14 cellular contexts compared by ENCODE assay signal in the genomic region with DNA sequence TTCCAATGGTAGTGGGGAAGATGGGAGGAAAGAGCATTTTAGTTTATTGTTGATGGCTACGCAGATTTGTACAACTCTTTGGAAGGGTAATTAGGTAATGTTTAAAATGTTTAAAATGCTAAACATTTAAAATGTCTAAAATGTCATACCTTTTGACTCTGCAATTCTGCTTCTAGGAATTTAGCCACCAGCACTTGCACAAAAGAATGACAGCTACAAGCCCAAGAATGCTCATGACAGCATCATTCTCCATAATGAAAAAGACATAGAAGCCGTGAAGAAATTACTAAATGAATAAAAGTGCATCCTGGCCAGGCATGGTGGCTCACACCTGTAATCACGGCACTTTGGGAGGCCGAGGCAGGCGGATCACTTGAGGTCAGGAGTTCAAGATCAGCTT. TPM values are rescaled to one million over a fixed set of nuclear protein-coding genes. Genes with fewer than 3 reads are reported as not detected.
DNase-seq lines count a peak whose midpoint lies in the region; ATAC-seq and TF ChIP-seq lines count a peak whose summit lies in the region.
"Had no signal": no experiment of that assay in that cellular context is flagged by ENCODE, and none has a peak within 500 bp of the region (broad histone marks: within the 10 kb centered on the region; RNA-seq: fewer than 3 reads in every experiment).

No MANE protein-coding gene starts in this region.

- no peak overlapping the region for H3K9ac ChIP-seq in mesenchymal stem cell (ENCODE audit: low read length)
- H3K9ac ChIP-seq: GM23248 had no signal

- H3K27ac ChIP-seq in CD4-positive, CD25-positive, alpha-beta regulatory T cell (ENCODE audit: insufficient read depth, low read length, poor library complexity, severe bottlenecking): no peak overlapping the region
- no peak overlapping the region for H3K27ac ChIP-seq in mesenchymal stem cell (ENCODE audit: low read length, poor library complexity, severe bottlenecking)
- H3K27ac ChIP-seq: GM23248 had no signal

- no peak overlapping the region for H4K8ac ChIP-seq in mesenchymal stem cell (ENCODE audit: low read length)

- no peak overlapping the region for H3K4me3 ChIP-seq in CD4-positive, CD25-positive, alpha-beta regulatory T cell (ENCODE audit: low read depth, low read length)
- no peak overlapping the region for H3K4me3 ChIP-seq in mesenchymal stem cell (ENCODE audit: insufficient read depth in 1 of 2, low read depth in 1 of 2, low read length in 2 of 2)
- H3K4me3 ChIP-seq: GM23248 had no signal

- no peak for DNase-seq in CD4-positive, CD25-positive, alpha-beta regulatory T cell
- no peak for DNase-seq in T-helper 17 cell
- no peak for DNase-seq in T-helper 9 cell
- no peak for DNase-seq in mesenchymal stem cell
- DNase-seq: C1 segment of cervical spinal cord; Caco-2; CD8-positive, alpha-beta T cell; DMS153; DND-41; GM23248 had no signal

- H3K4ac ChIP-seq in mesenchymal stem cell (ENCODE audit: low read depth in 1 of 2, low read length in 2 of 2): no peak overlapping the region

- H3K9me3 Mint-ChIP-seq in CD4-positive, CD25-positive, alpha-beta regulatory T cell: peaks cover 0 to 4% (median 0%) of the 10 kb centered on the region in 7 donors
- H3K9me3 Mint-ChIP-seq in nephron: no peaks in the 10 kb centered on the region
- H3K9me3 Mint-ChIP-seq: CD8-positive, alpha-beta T cell; H9 had no signal

- H3K36me3 ChIP-seq in CD4-positive, CD25-positive, alpha-beta regulatory T cell (ENCODE audit: control insufficient read depth, insufficient read depth, low read length): no peaks in the 10 kb centered on the region
- no peaks in the 10 kb centered on the region for H3K36me3 ChIP-seq in mesenchymal stem cell (ENCODE audit: control insufficient read depth in 1 of 2, insufficient read depth in 2 of 2, low read depth in 1 of 2, low read length in 2 of 2)

- no peak overlapping the region for H4K91ac ChIP-seq in mesenchymal stem cell (ENCODE audit: low read length)

- no peak overlapping the region for H3K4me2 ChIP-seq in mesenchymal stem cell (ENCODE audit: low read length, poor library complexity, severe bottlenecking)

- H3K4me1 Mint-ChIP-seq in CD4-positive, CD25-positive, alpha-beta regulatory T cell: peaks cover 0 to 27% (median 3%) of the 10 kb centered on the region in 4 donors
- peaks cover 13% of the 10 kb centered on the region for H3K4me1 Mint-ChIP-seq in T-helper 17 cell
- peaks cover 12% of the 10 kb centered on the region for H3K4me1 Mint-ChIP-seq in nephron

- peaks cover 11% of the 10 kb centered on the region for H3K79me1 ChIP-seq in mesenchymal stem cell (replicated peaks; ENCODE audit: low read length, poor library complexity, severe bottlenecking)

- H3K27me3 ChIP-seq in CD4-positive, CD25-positive, alpha-beta regulatory T cell (ENCODE audit: control insufficient read depth, insufficient read depth, low read length): peaks cover 6% of the 10 kb centered on the region
- H3K27me3 ChIP-seq in mesenchymal stem cell (ENCODE audit: control insufficient read depth in 1 of 2, insufficient read depth in 1 of 2, low read length in 2 of 2): peaks cover 3 to 4% of the 10 kb centered on the region in 2 experiments

- H2AK5ac ChIP-seq in mesenchymal stem cell (ENCODE audit: low read length, severe bottlenecking): no peak overlapping the region

- H3K27me3 Mint-ChIP-seq in CD4-positive, CD25-positive, alpha-beta regulatory T cell: peaks cover 44% of the 10 kb centered on the region
- H3K27me3 Mint-ChIP-seq in T-helper 17 cell (peaks cover 65% of the 10 kb centered on the region), nephron (ENCODE audit: low read depth) (peaks cover 38% of the 10 kb centered on the region)

- H2BK5ac ChIP-seq in mesenchymal stem cell (ENCODE audit: low read depth, low read length, poor library complexity, severe bottlenecking): no peak overlapping the region

- H3K9me3 ChIP-seq in CD4-positive, CD25-positive, alpha-beta regulatory T cell (ENCODE audit: control insufficient read depth in 2 of 2, low read length in 2 of 2): no peaks in the 10 kb centered on the region
- H3K9me3 ChIP-seq in T-helper 17 cell (ENCODE audit: control insufficient read depth, low read length, poor library complexity, severe bottlenecking) (no peaks in the 10 kb centered on the region), mesenchymal stem cell (ENCODE audit: control insufficient read depth, low read length) (no peaks in the 10 kb centered on the region)
- H3K9me3 ChIP-seq: Caco-2 had no signal

- no peak overlapping the region for H3K18ac ChIP-seq in mesenchymal stem cell (ENCODE audit: low read depth in 1 of 2, low read length in 2 of 2)

- no peak overlapping the region for H2BK12ac ChIP-seq in mesenchymal stem cell (ENCODE audit: low read length in 2 of 2)

- H2BK15ac ChIP-seq in mesenchymal stem cell (ENCODE audit: low read depth, poor library complexity, severe bottlenecking): no peak overlapping the region

- no peak for TF ChIP-seq CTCF in nephron (IDR thresholded peaks at IDR 0.05; ENCODE audit: unreplicated experiment in 3 of 3)

- no peak overlapping the region for H2BK120ac ChIP-seq in mesenchymal stem cell (ENCODE audit: low read depth, low read length)

- H3K27ac Mint-ChIP-seq in CD4-positive, CD25-positive, alpha-beta regulatory T cell: peak overlapping the region; percentile 33 to 86 (median 34)
- H3K27ac Mint-ChIP-seq in T-helper 17 cell: no peak overlapping the region
- no peak overlapping the region for H3K27ac Mint-ChIP-seq in nephron
- H3K27ac Mint-ChIP-seq: CD8-positive, alpha-beta T cell had no signal

- H3K4me3 Mint-ChIP-seq in CD4-positive, CD25-positive, alpha-beta regulatory T cell: peak overlapping the region in 2 of 4 donors; percentile 47 to 64
- H3K4me3 Mint-ChIP-seq in T-helper 17 cell (peak overlapping the region; percentile 36), nephron (peak overlapping the region in 2 of 3 experiments; percentile 16 to 30)
- H3K4me3 Mint-ChIP-seq: CD8-positive, alpha-beta T cell had no signal

- H3K14ac ChIP-seq in mesenchymal stem cell (ENCODE audit: low read length in 2 of 2): no peak overlapping the region

- no peak overlapping the region for H2AFZ ChIP-seq in mesenchymal stem cell (ENCODE audit: low read depth, low read length)

- no peak overlapping the region for H3K23ac ChIP-seq in mesenchymal stem cell (ENCODE audit: low read length in 2 of 2)

- peaks cover 3% of the 10 kb centered on the region for H3K36me3 Mint-ChIP-seq in CD4-positive, CD25-positive, alpha-beta regulatory T cell
- H3K36me3 Mint-ChIP-seq in T-helper 17 cell (ENCODE audit: low read depth) (no peaks in the 10 kb centered on the region), nephron (ENCODE audit: low read depth) (no peaks in the 10 kb centered on the region)

- peaks cover 19% of the 10 kb centered on the region for H3K4me1 ChIP-seq in CD4-positive, CD25-positive, alpha-beta regulatory T cell (ENCODE audit: control insufficient read depth, insufficient read depth, low read length, poor library complexity, severe bottlenecking)
- peaks cover 8% of the 10 kb centered on the region for H3K4me1 ChIP-seq in mesenchymal stem cell (ENCODE audit: control insufficient read depth, insufficient read depth, low read depth, low read length)
- H3K4me1 ChIP-seq: Caco-2 had no signal

- whole genome bisulfite sequencing in mesenchymal stem cell: 79% methylated on average over 4 of the region's 5 CpGs

- ATAC-seq in CD4-positive, CD25-positive, alpha-beta regulatory T cell (ENCODE audit: low read depth in 2 of 2): no peak
- ATAC-seq in T-helper 17 cell (no peak), HG03457 (IDR thresholded peaks at IDR 0.05; ENCODE audit: unreplicated experiment) (no peak)
- ATAC-seq: CD8-positive, alpha-beta T cell; HCT116 had no signal

RNA-seq across cellular contexts. Expression of gene DYNC1H1, which starts 19.9 kb away (rescaled TPM):
- total RNA-seq in CD4-positive, CD25-positive, alpha-beta regulatory T cell: 314 TPM
- 10 to 100 TPM; 23.6 to 36.8 (median 30.9) TPM for polyA plus RNA-seq in CD4-positive, CD25-positive, alpha-beta regulatory T cell
- total RNA-seq in T-helper 17 cell: 100 to 1,000 TPM; 318 to 366 TPM
- polyA plus RNA-seq in mesenchymal stem cell (2013, experiment 1 of 2): 97.7 TPM
- 90.8 TPM for polyA plus RNA-seq in mesenchymal stem cell (2013, experiment 2 of 2)

Comparison
In these comparisons a context has a peak if more than half of its experiments do, and no peak if none do; other contexts are left out.
1. H3K27ac Mint-ChIP-seq: peak in CD4-positive, CD25-positive, alpha-beta regulatory T cell (3 of 3); none in T-helper 17 cell (single experiment) and nephron (0 of 3).